In the genomic region with DNA sequence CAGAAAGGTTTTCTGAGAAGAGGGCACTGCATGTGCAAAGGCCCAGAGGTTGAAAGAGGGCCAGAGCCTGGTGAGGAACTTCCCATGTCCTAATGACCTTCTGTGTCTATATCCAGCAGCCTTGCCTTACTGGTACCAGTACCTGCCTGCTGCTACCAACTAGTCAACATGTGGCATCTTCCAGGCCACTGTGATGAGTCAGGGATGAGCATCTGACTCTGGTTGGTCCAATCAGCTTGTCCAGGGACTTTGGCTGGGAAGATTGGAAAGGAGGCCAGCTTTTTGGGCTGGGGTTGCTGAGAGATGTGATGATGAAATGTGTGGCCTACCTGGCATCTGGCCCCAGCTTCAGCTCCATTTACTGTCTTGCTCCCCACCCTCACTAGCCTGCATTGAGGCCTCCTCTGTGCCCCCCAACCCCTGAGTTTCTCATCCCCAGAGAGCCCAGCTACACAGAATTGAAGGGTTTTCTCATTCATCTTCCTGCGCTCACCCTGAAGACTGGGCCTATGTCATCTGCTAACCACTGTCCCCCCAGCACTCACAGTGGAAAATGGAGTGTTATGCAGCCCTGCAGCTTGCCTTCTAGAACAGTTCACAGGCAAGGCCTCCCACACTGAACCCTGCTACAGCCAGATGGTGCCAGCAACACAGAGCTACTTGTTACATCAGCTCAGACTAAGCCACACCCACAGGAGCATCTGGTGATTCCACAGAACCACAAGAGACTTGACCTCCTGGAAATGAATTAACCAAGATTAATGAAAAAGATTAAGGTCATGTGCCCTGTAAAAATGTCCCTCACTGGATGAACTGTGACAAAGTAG, we compare ENCODE assay signal across 8 cellular contexts. TPM values are rescaled to one million over a fixed set of nuclear protein-coding genes. Genes with fewer than 3 reads are reported as not detected.
DNase-seq lines count a peak whose midpoint lies in the region; ATAC-seq, FAIRE-seq and TF ChIP-seq lines count a peak whose summit lies in the region.

No MANE protein-coding gene starts in this region.

- CTCF ChIA-PET in PC-9 (lab: Charles Lee): interaction anchor here (0.6 to 1.0 kb wide), 2 partner anchors 99 to 349 kb away, joined by 3 read pairs; no protein-coding TSS in a partner anchor
- CTCF ChIA-PET in activated naive CD4-positive, alpha-beta T cell treated with anti-CD3 and anti-CD28 coated beads, Interleukin-2, amount 10 ng/mL, durations not matched to agents 7 days and 5 days (lab: Charles Lee): interaction anchor here (0.7 to 10.0 kb wide), 21 partner anchors 8 to 206 kb away, joined by 3 to 106 read pairs (median 4); partner anchors contain the start of genes GLYCTK and WDR82

- ATAC-seq in Right ventricle myocardium superior (ENCODE audit: poor library complexity): no peak
- no peak for ATAC-seq in GM19452 (IDR thresholded peaks at IDR 0.05; ENCODE audit: unreplicated experiment)
- ATAC-seq in HG02884 (IDR thresholded peaks at IDR 0.05; ENCODE audit: unreplicated experiment): no peak

- FAIRE-seq in GM19239 (lab: Jason Lieb, UNC): peak; percentile 49

- peak overlapping the region; percentile 85 for H3K4me2 ChIP-seq in PC-9

- no peaks in the 10 kb centered on the region for H3K27me3 Mint-ChIP-seq in activated naive CD4-positive, alpha-beta T cell treated with anti-CD3 and anti-CD28 coated beads, Interleukin-2, amount 10 ng/mL, durations not matched to agents 7 days and 5 days

- DNase-seq in AML-193 (lab: John Stamatoyannopoulos, UW): peak; percentile 81 to 85
- DNase-seq in GM19239 (ENCODE audit: insufficient read length, low spot score): no peak
- DNase-seq in PC-9: peak in 1 of 2 experiments; percentile 73
- peak; percentile 71 for DNase-seq in activated naive CD4-positive, alpha-beta T cell treated with anti-CD3 and anti-CD28 coated beads, Interleukin-2, amount 10 ng/mL, durations not matched to agents 7 days and 5 days
- peak; percentile 69 for DNase-seq in Right ventricle myocardium superior
- DNase-seq in pons (ENCODE audit: low spot score): peak; percentile 88

- peak overlapping the region; percentile 93; the same call in 1 of the 2 replicates for H3K4me3 ChIP-seq in PC-9

- no peak for TF ChIP-seq CTCF in PC-9 (conservative IDR thresholded peaks at IDR 0.05)

- no peaks in the 10 kb centered on the region for H3K27me3 ChIP-seq in PC-9 (ENCODE audit: insufficient read depth, low read depth)

- H3K36me3 ChIP-seq in PC-9 (ENCODE audit: low read depth): no peaks in the 10 kb centered on the region

- no peaks in the 10 kb centered on the region for H4K20me1 ChIP-seq in PC-9 (ENCODE audit: insufficient read depth)

- peaks cover 69% of the 10 kb centered on the region for H3K4me1 ChIP-seq in PC-9 (replicated peaks; ENCODE audit: insufficient read depth)

- H3K9me3 Mint-ChIP-seq in activated naive CD4-positive, alpha-beta T cell treated with anti-CD3 and anti-CD28 coated beads, Interleukin-2, amount 10 ng/mL, durations not matched to agents 7 days and 5 days: no peaks in the 10 kb centered on the region

- POLR2A ChIA-PET in PC-9 (lab: Charles Lee; ENCODE audit: unreplicated experiment): interaction anchor here (0.6 to 0.7 kb wide), 4 partner anchors 16 to 786 kb away, joined by 3 to 4 read pairs (median 4); no protein-coding TSS in a partner anchor

- H3K9me3 ChIP-seq in PC-9 (ENCODE audit: insufficient read depth, low read depth): no peaks in the 10 kb centered on the region

- peak overlapping the region; percentile 96 for H3K27ac Mint-ChIP-seq in activated naive CD4-positive, alpha-beta T cell treated with anti-CD3 and anti-CD28 coated beads, Interleukin-2, amount 10 ng/mL, durations not matched to agents 7 days and 5 days

- H3K27ac ChIP-seq in PC-9: peak overlapping the region; percentile 87

- no TSS peak for BruUV-seq in PC-9 (replicated peaks; lab: Mats Ljungman, UMichigan)

- H3F3A ChIP-seq in PC-9 (ENCODE audit: insufficient read depth, low read depth): peaks cover 51% of the 10 kb centered on the region

- no peak overlapping the region for H2AFZ ChIP-seq in PC-9

- peaks cover 25% of the 10 kb centered on the region for H3K36me3 Mint-ChIP-seq in activated naive CD4-positive, alpha-beta T cell treated with anti-CD3 and anti-CD28 coated beads, Interleukin-2, amount 10 ng/mL, durations not matched to agents 7 days and 5 days

- peaks cover 82% of the 10 kb centered on the region for H3K4me1 Mint-ChIP-seq in activated naive CD4-positive, alpha-beta T cell treated with anti-CD3 and anti-CD28 coated beads, Interleukin-2, amount 10 ng/mL, durations not matched to agents 7 days and 5 days

- H3K9me2 ChIP-seq in PC-9 (ENCODE audit: insufficient read depth): no peaks in the 10 kb centered on the region

- peaks cover 47% of the 10 kb centered on the region for H3K79me2 ChIP-seq in PC-9 (ENCODE audit: low read depth)

- H3K4me3 Mint-ChIP-seq in activated naive CD4-positive, alpha-beta T cell treated with anti-CD3 and anti-CD28 coated beads, Interleukin-2, amount 10 ng/mL, durations not matched to agents 7 days and 5 days: peak overlapping the region; percentile 96

- intact Hi-C loops in PC-9 (cut with micrococcal nuclease; ENCODE audit: unreplicated experiment) (no loop called here), Right ventricle myocardium superior (cut with DNase I) (no loop called here)

RNA-seq across cellular contexts. Expression of gene TWF2, which starts 1.3 kb away (rescaled TPM):
- total RNA-seq in PC-9 (2021) (102 and 115 TPM in 2 replicates), Right ventricle myocardium superior (131 TPM)

RNA-seq across cellular contexts. Expression of gene PPM1M, which starts 5.3 kb away (rescaled TPM):
- 16.2 TPM in 2 replicates for total RNA-seq in PC-9 (2021)
- 8.4 TPM for total RNA-seq in Right ventricle myocardium superior

RNA-seq across cellular contexts. Expression of gene TLR9, which starts 14.8 kb away (rescaled TPM):
- total RNA-seq in PC-9 (2021) (0.30 and 0.44 TPM in 2 replicates), Right ventricle myocardium superior (0.32 TPM)

RNA-seq across cellular contexts. Expression of gene WDR82, which starts 38.2 kb away (rescaled TPM):
- total RNA-seq in PC-9 (2021): 34.2 and 44.5 TPM in 2 replicates
- total RNA-seq in Right ventricle myocardium superior: 61.0 TPM

RNA-seq across cellular contexts. Expression of gene ALAS1, which starts 42.3 kb away (rescaled TPM):
- total RNA-seq in PC-9 (2021) (61.9 and 71.2 TPM in 2 replicates), Right ventricle myocardium superior (160 TPM)
